14 cellular contexts compared by ENCODE assay signal in the genomic region with DNA sequence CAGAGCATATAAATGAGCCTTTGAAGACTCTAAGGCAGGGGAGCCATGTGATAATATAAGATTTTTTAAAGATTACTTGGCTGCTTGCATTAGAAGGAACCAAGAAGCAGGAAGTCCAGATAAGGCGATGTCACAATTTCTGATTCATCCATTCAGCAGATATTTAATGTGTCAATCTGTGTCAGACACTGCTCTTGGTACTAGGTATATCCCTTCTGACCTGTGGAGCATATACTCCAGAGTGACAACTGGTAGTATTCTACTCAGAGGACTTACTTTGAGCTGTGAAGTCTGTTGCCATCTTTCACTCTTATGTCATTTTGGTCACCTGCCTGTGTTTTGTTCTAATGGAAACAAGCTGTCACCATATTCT. TPM values are rescaled to one million over a fixed set of nuclear protein-coding genes. Genes with fewer than 3 reads are reported as not detected.
DNase-seq lines count a peak whose midpoint lies in the region; ATAC-seq and TF ChIP-seq lines count a peak whose summit lies in the region.
"Had no signal": no experiment of that assay in that cellular context is flagged by ENCODE, and none has a peak within 500 bp of the region (broad histone marks: within the 10 kb centered on the region; RNA-seq: fewer than 3 reads in every experiment).

No MANE protein-coding gene starts in this region.

- H2AFZ ChIP-seq in ACC112 (ENCODE audit: low read length, unreplicated experiment), result no peak overlapping the region

- no peak overlapping the region for H3K4me3 ChIP-seq in ACC112 (ENCODE audit: low read depth, low read length)
- H3K4me3 ChIP-seq in RWPE2 (ENCODE audit: severe bottlenecking), result no peak overlapping the region
- no peak overlapping the region for H3K4me3 ChIP-seq in coronary artery

- H3K27me3 ChIP-seq in ACC112 (ENCODE audit: insufficient read depth, low read length), result no peaks in the 10 kb centered on the region
- no peaks in the 10 kb centered on the region for H3K27me3 ChIP-seq in RWPE2 (ENCODE audit: insufficient read depth, poor library complexity, severe bottlenecking)
- no peaks in the 10 kb centered on the region for H3K27me3 ChIP-seq in foreskin keratinocyte

- H3K36me3 ChIP-seq in ACC112 (ENCODE audit: insufficient read depth, low read length), result peaks cover 70% of the 10 kb centered on the region
- peaks cover 97% of the 10 kb centered on the region for H3K36me3 ChIP-seq in RWPE2 (ENCODE audit: low read depth)

- ATAC-seq in RWPE2 (ENCODE audit: low read depth) (peak; percentile 46; the same call in 2 of the 3 replicates), foreskin keratinocyte (peak; percentile 44), GM21723 (IDR thresholded peaks at IDR 0.05; ENCODE audit: unreplicated experiment) (no peak)
- ATAC-seq: activated T-cell treated with anti-CD3 and anti-CD28 coated beads, Interleukin-2, amount 50 U/mL, for 4 hours had no signal

- H3K4me1 ChIP-seq in ACC112 (ENCODE audit: control insufficient read depth, insufficient read depth, low read length, unreplicated experiment), result peaks cover 27% of the 10 kb centered on the region
- H3K4me1 ChIP-seq in RWPE2 (ENCODE audit: insufficient read depth, poor library complexity, severe bottlenecking), result no peaks in the 10 kb centered on the region
- no peaks in the 10 kb centered on the region for H3K4me1 ChIP-seq in foreskin keratinocyte

- peak overlapping the region; percentile 1; the same call in 1 of the 2 replicates for H3K27ac ChIP-seq in ACC112 (ENCODE audit: low read depth, low read length)
- no peak overlapping the region for H3K27ac ChIP-seq in RWPE2 (ENCODE audit: poor library complexity, severe bottlenecking)
- H3K27ac ChIP-seq in foreskin keratinocyte, result no peak overlapping the region
- H3K27ac ChIP-seq in coronary artery, result no peak overlapping the region

- intact Hi-C loops in posterior cingulate gyrus (cut with DNase I), result no loop called here

- peaks cover 80% of the 10 kb centered on the region for H3K79me2 ChIP-seq in ACC112 (ENCODE audit: control insufficient read depth, insufficient read depth, low read length, unreplicated experiment)

- DNase-seq in ELR (ENCODE audit: low read depth), result peak; percentile 44
- no peak for DNase-seq in RWPE2 (ENCODE audit: low spot score)
- peak in 1 of 2 donors; percentile 38 for DNase-seq in foreskin keratinocyte
- no peak for DNase-seq in amniotic stem cell (lab: John Stamatoyannopoulos, UW)
- DNase-seq in posterior cingulate gyrus, result no peak
- DNase-seq in coronary artery (ENCODE audit: low spot score), result no peak
- DNase-seq: activated T-cell treated with anti-CD3 and anti-CD28 coated beads, Interleukin-2, amount 50 U/mL, for 4 hours; Caco-2; naive B cell; NCI-H1436 treated with DMSO at 0.1 percent for 48 hours; NCI-H2171 treated with DMSO at 0.1 percent for 48 hours; stimulated activated CD4-positive, alpha-beta T cell treated with anti-CD3 and anti-CD28 coated beads, Interleukin-4, amount 100 ng/mL, for 1 hour had no signal

- TF ChIP-seq CTCF in RWPE2 (IDR thresholded peaks at IDR 0.05; ENCODE audit: poor library complexity, severe bottlenecking) (no peak), foreskin keratinocyte (conservative IDR thresholded peaks at IDR 0.05) (no peak), coronary artery (IDR thresholded peaks at IDR 0.05) (no peak)

- H3K9me3 ChIP-seq in RWPE2 (ENCODE audit: severe bottlenecking), result no peaks in the 10 kb centered on the region
- H3K9me3 ChIP-seq: Caco-2 had no signal

RNA-seq across cellular contexts. Expression of a gene that starts 10.7 kb away (rescaled TPM):
- total RNA-seq in foreskin keratinocyte, result 2.1 TPM in 2 replicates
- 0.24 and 0.70 TPM in 2 replicates for polyA plus RNA-seq in foreskin keratinocyte
